In the genomic region with DNA sequence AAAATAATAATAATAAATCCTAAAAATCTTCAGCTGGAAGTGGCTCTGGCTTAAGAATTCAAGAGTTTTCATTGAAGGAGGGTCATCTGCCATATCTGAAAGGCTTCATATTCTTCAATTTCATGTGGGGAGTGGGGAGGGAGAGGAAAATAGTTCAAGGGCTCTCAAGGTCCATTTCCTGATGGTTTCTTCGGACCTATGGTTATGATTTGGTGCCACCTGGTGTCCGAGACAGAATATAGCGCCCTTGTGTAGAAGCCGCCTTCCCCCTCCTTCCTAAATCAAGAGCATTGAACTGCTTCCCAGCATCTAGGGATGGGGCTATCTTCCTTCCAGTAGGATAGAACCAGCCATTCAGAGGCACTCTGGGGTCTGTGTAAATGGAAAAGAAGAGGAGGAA, we compare ENCODE assay signal across 8 cellular contexts. TPM values are rescaled to one million over a fixed set of nuclear protein-coding genes. Genes with fewer than 3 reads are reported as not detected.
A peak's percentile ranks its signal among the peaks of the same experiment; 100 is the strongest.
DNase-seq lines count a peak whose midpoint lies in the region; ATAC-seq, FAIRE-seq and TF ChIP-seq lines count a peak whose summit lies in the region.

No MANE protein-coding gene starts in this region.

- H3K4me1 ChIP-seq in breast epithelium (no peaks in the 10 kb centered on the region), kidney (ENCODE audit: control insufficient read depth in 1 of 2, insufficient read depth in 1 of 2, low read depth in 1 of 2, low read length in 2 of 2) (peaks cover 4% of the 10 kb centered on the region in 2 donors)

- ATAC-seq in GM19455 (IDR thresholded peaks at IDR 0.05; ENCODE audit: unreplicated experiment): no peak

- peaks cover 0 to 32% of the 10 kb centered on the region in 2 donors for H3K27me3 ChIP-seq in breast epithelium

- FAIRE-seq in A204.1 (lab: Jason Lieb, UNC) (peak; percentile 48), kidney (lab: Jason Lieb, UNC) (peak; percentile 55)

- TF ChIP-seq POLR2A in breast epithelium (IDR thresholded peaks at IDR 0.05): no peak

- DNase-seq in NCI-H1436 (lab: John Stamatoyannopoulos, UW): peak; percentile 68
- peak in 4 of 5 donors; percentile 13 to 49 (median 24) for DNase-seq in T-helper 1 cell
- peak in 1 of 2 donors; percentile 48 for DNase-seq in breast epithelium (ENCODE audit: low spot score in 2 of 2)
- DNase-seq in kidney: no peak
- DNase-seq in stimulated activated CD4-positive, alpha-beta T cell treated with anti-CD3 and anti-CD28 coated beads, Interleukin-4, amount 100 ng/mL, for 4 hours: peak; percentile 10 to 23

- intact Hi-C loops in breast epithelium (cut with DNase I; ENCODE audit: low total_unique reads): no loop called here
- intact Hi-C loops in kidney (cut with DNase I): no loop called here

- H3K36me3 ChIP-seq in breast epithelium (no peaks in the 10 kb centered on the region), kidney (ENCODE audit: control insufficient read depth in 1 of 2, insufficient read depth in 2 of 2, low read length in 2 of 2) (no peaks in the 10 kb centered on the region)

- H3K9me3 ChIP-seq in breast epithelium: no peaks in the 10 kb centered on the region
- no peaks in the 10 kb centered on the region for H3K9me3 ChIP-seq in kidney (ENCODE audit: control insufficient read depth in 1 of 2, low read length in 2 of 2)

- H3K27ac ChIP-seq in breast epithelium (peak overlapping the region in 1 of 2 donors; percentile 43), kidney (ENCODE audit: low read depth in 2 of 2, low read length in 2 of 2) (no peak overlapping the region)

- H3K4me3 ChIP-seq in breast epithelium (no peak overlapping the region), kidney (ENCODE audit: low read length in 2 of 2) (no peak overlapping the region)

- TF ChIP-seq CTCF in GM12874 (IDR thresholded peaks at IDR 0.05; ENCODE audit: insufficient read depth, low read depth, low read length) (peak; percentile 50), breast epithelium (IDR thresholded peaks at IDR 0.05) (peak; percentile 47 to 65 (median 52)), kidney (IDR thresholded peaks at IDR 0.05; ENCODE audit: borderline replicate concordance, extremely low read depth, insufficient read depth) (peak; percentile 63)

- H3K9ac ChIP-seq in kidney (ENCODE audit: low read length in 2 of 2): no peak overlapping the region

RNA-seq across cellular contexts. Expression of a gene that starts 34.3 kb away (rescaled TPM):
- total RNA-seq in breast epithelium (1 to 10 TPM in 1 of 3 donors, under 1 TPM in 2; under 0.01 to 1.0 (median 0.32) TPM), kidney (0.82 TPM)
- 0.97 TPM for polyA plus RNA-seq in kidney (ENCODE audit: insufficient read depth, low read depth, low replicate concordance)

RNA-seq across cellular contexts. Expression of a gene that starts 44.1 kb away (rescaled TPM):
- total RNA-seq in breast epithelium (1 to 10 TPM in 2 of 3 donors, not detected in 1; 1.8 to 6.9 TPM), kidney (22.4 TPM)
- polyA plus RNA-seq in kidney (ENCODE audit: insufficient read depth, low read depth, low replicate concordance): 59.0 TPM
